In the genomic region with DNA sequence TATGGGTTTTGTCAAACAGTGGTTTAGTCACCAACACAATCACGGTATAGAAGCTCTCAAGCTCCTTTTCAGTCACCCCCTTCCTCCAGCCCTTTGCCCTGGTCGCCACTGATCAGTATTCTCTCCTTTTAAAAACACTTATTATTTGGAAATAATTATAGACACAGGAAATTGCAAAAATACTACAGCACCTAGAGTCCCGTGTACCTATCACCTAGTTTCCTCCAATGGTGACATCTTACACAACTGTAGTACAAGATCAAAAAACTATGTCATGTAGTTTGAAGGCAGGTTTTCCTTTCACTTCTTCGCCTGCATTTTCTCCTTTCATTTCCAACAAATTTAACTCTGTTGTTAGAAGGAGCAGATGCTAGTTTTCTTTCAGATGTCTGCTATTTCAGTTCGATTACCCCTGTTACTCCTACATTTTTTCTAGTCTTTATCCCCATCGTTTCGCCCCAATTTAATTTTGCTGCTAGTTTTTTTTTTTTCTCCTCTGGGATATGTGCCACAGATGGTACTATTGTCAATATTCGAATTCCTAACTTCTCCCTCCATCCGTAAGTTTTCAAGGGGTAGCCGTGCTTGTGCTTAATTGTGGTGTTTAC, we compare ENCODE assay signal across 8 cellular contexts. TPM values are rescaled to one million over a fixed set of nuclear protein-coding genes. Genes with fewer than 3 reads are reported as not detected.
DNase-seq lines count a peak whose midpoint lies in the region; FAIRE-seq and TF ChIP-seq lines count a peak whose summit lies in the region.

No MANE protein-coding gene starts in this region.

- H3K27ac ChIP-seq in keratinocyte (ENCODE audit: control insufficient read depth, insufficient read depth, low read length) = peak overlapping the region; percentile 87

- H3K4me1 ChIP-seq in keratinocyte (ENCODE audit: control insufficient read depth, extremely low read depth, insufficient read depth, low read length) = peaks cover 4% of the 10 kb centered on the region

- peak overlapping the region; percentile 92 for H3K9ac ChIP-seq in keratinocyte (ENCODE audit: control insufficient read depth, extremely low read depth, insufficient read depth, low read length)

- in situ Hi-C loops in astrocyte of the spinal cord (cut with HindIII; ENCODE audit: low sequenced_read_pairs) = no loop called here

- peak overlapping the region; percentile 89 for H3K4me2 ChIP-seq in keratinocyte (ENCODE audit: control insufficient read depth, extremely low read depth, insufficient read depth, low read depth, low read length)

- no peaks in the 10 kb centered on the region for H3K9me1 ChIP-seq in keratinocyte (ENCODE audit: control insufficient read depth, extremely low read depth, insufficient read depth, low read length)

- H3K4me3 ChIP-seq in astrocyte of the spinal cord (ENCODE audit: low read depth, low read length) = peak overlapping the region; percentile 71
- peak overlapping the region; percentile 83 to 87 (median 86) for H3K4me3 ChIP-seq in keratinocyte (ENCODE audit: control insufficient read depth in 2 of 3, extremely low read depth in 1 of 3, insufficient read depth in 2 of 3, low read depth in 1 of 3, low read length in 3 of 3)

- no peaks in the 10 kb centered on the region for H3K36me3 ChIP-seq in keratinocyte (ENCODE audit: control insufficient read depth in 2 of 2, extremely low read depth in 1 of 2, insufficient read depth in 2 of 2, low read length in 2 of 2)

- no peaks in the 10 kb centered on the region for H3K79me2 ChIP-seq in keratinocyte (ENCODE audit: control insufficient read depth, insufficient read depth, low read length)

- DNase-seq in CD1c-positive myeloid dendritic cell (ENCODE audit: extremely low spot score) (peak; percentile 45), GM19238 (ENCODE audit: insufficient read length, low spot score) (peak; percentile 7), NCI-H69 (lab: John Stamatoyannopoulos, UW) (peak; percentile 58), astrocyte of the spinal cord (ENCODE audit: low read depth, low spot score) (peak; percentile 62), keratinocyte (ENCODE audit: low read depth, low spot score) (no peak), activated gamma-delta T cell treated with Interleukin-2 at 50 U/mL for 16 hours (no peak), NCI-H226 (no peak)
- peak; percentile 36 for DNase-seq in stimulated activated CD8-positive, alpha-beta memory T cell treated with anti-CD3 and anti-CD28 coated beads, Interleukin-4, amount 100 ng/mL, for 48 hours

- H2AFZ ChIP-seq in keratinocyte (ENCODE audit: control insufficient read depth, low read length) = peak overlapping the region; percentile 98

- dilution Hi-C loops in keratinocyte (cut with MboI; ENCODE audit: extremely low pct_ligation_motif_present, low sequenced_read_pairs) = no loop called here

- no peaks in the 10 kb centered on the region for H3K9me3 ChIP-seq in keratinocyte (ENCODE audit: control insufficient read depth, low read depth, low read length)

- FAIRE-seq in keratinocyte (lab: Jason Lieb, UNC) = peak; percentile 32

- H3K27me3 ChIP-seq in keratinocyte (ENCODE audit: control insufficient read depth, extremely low read depth, insufficient read depth, low read length) = no peaks in the 10 kb centered on the region

- no peak for TF ChIP-seq CTCF in astrocyte of the spinal cord (IDR thresholded peaks at IDR 0.05; ENCODE audit: low read depth, low read length)
- TF ChIP-seq CTCF in keratinocyte (optimal IDR thresholded peaks at IDR 0.05 in 1 of 3, IDR thresholded peaks at IDR 0.05 in 1 of 3, conservative IDR thresholded peaks at IDR 0.05 in 1 of 3; ENCODE audit: extremely low read depth in 1 of 3, insufficient read depth in 2 of 3, low read length in 3 of 3) = no peak

- no peaks in the 10 kb centered on the region for H4K20me1 ChIP-seq in keratinocyte (ENCODE audit: control insufficient read depth, extremely low read depth, insufficient read depth, low read length)

RNA-seq across cellular contexts. Expression of a gene that starts 0.6 kb away (rescaled TPM):
- 3.3 to 5.4 TPM (median 4.3 TPM) in 3 replicates for polyA plus RNA-seq in keratinocyte
- polyA plus RNA-seq in keratinocyte (2011; ENCODE audit: low read depth) = 4.6 TPM
- 3.6 and 5.4 TPM in 2 replicates for polyA plus RNA-seq in keratinocyte (2011; cell fraction: cytosol; rRNA removed)
- polyA plus RNA-seq in keratinocyte (2011; cell fraction: nucleus; rRNA removed) = 2.1 and 2.9 TPM in 2 replicates
- 7.1 and 7.2 TPM in 2 replicates for polyA plus RNA-seq in keratinocyte (2012; ENCODE audit: low replicate concordance)
- 0.52 to 5.6 TPM (median 4.1 TPM) in 3 replicates for polyA minus RNA-seq in keratinocyte
- 8.1 TPM for polyA minus RNA-seq in keratinocyte (2011; cell fraction: cytosol; rRNA and poly(A)+ RNA removed)
- 3.9 and 6.1 TPM in 2 replicates for polyA minus RNA-seq in keratinocyte (2011; cell fraction: nucleus; rRNA and poly(A)+ RNA removed)

Comparison
In these comparisons a context has a peak if more than half of its experiments do, and no peak if none do; other contexts are left out.
1. DNase-seq: peak in CD1c-positive myeloid dendritic cell (single experiment), GM19238 (single experiment), NCI-H69 (single experiment), astrocyte of the spinal cord (single experiment) and stimulated activated CD8-positive, alpha-beta memory T cell treated with anti-CD3 and anti-CD28 coated beads, Interleukin-4, amount 100 ng/mL, for 48 hours (single experiment); none in keratinocyte (single experiment), activated gamma-delta T cell treated with Interleukin-2 at 50 U/mL for 16 hours (single experiment) and NCI-H226 (single experiment).